In the genomic region with DNA sequence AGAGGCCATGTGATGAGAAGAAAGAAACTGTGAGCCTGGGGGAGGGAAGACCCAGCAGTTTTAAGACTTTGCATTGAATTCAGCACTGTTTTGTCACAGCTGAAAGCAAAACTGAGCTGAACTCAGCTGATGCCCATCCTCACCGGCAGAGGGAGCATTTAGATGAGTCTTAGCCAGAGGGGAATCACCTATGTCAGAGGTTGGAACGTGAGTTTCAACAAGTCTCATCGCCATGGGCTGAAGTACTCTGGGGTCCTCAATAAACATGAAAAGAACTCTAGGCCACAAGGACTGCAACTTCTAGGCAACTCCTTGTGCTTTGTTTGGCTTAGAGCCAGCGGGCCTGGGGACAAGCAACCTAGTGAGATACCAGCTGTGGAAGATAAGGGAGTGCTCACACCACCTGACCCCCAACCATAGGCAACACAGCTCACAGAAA, we compare ENCODE assay signal across 8 cellular contexts.
DNase-seq lines count a peak whose midpoint lies in the region; ATAC-seq, FAIRE-seq and TF ChIP-seq lines count a peak whose summit lies in the region.

No MANE protein-coding gene starts in this region.

- H3K4me2 ChIP-seq in A549: no peak overlapping the region

- peaks cover 34% of the 10 kb centered on the region for H3K9me3 Mint-ChIP-seq in mesothelial cell of epicardium

- peak overlapping the region; percentile 28 for H3K27ac Mint-ChIP-seq in mesothelial cell of epicardium

- H3K4me1 Mint-ChIP-seq in mesothelial cell of epicardium: peaks cover 9% of the 10 kb centered on the region

- TF ChIP-seq EP300 in A549 (IDR thresholded peaks at IDR 0.05): no peak

- no peaks in the 10 kb centered on the region for H3K27me3 Mint-ChIP-seq in mesothelial cell of epicardium (ENCODE audit: low read depth)

- TF ChIP-seq CTCF in A549 (IDR thresholded peaks at IDR 0.05): peak; percentile 49
- TF ChIP-seq CTCF in mesothelial cell of epicardium (IDR thresholded peaks at IDR 0.05; ENCODE audit: unreplicated experiment): peak; percentile 80

- TF ChIP-seq RAD21 in A549 (conservative IDR thresholded peaks at IDR 0.05 in 1 of 2, IDR thresholded peaks at IDR 0.05 in 1 of 2): peak; percentile 43 to 64

- no peaks in the 10 kb centered on the region for H3K4me1 ChIP-seq in A549

- FAIRE-seq in A549 (lab: Jason Lieb, UNC) (no peak), GM18507 (lab: Jason Lieb, UNC) (peak; percentile 92)

- POLR2A ChIA-PET in A549 (lab: Yijun Ruan, JAX): no interaction called here

- H3K36me3 Mint-ChIP-seq in mesothelial cell of epicardium: peaks cover 19% of the 10 kb centered on the region

- 10% methylated on average over 3 of the region's 4 CpGs for WGBS in A549 (ENCODE audit: missing lambda C conversion rate)

- no peak overlapping the region for H3K4me3 ChIP-seq in A549

- DNase-seq in A549 (ENCODE audit: low read depth in 1 of 2, low spot score in 1 of 2): peak in 1 of 2 experiments; percentile 44
- DNase-seq in GM18507 (ENCODE audit: extremely low spot score, insufficient read length, low read depth): peak; percentile 15
- peak; percentile 52 for DNase-seq in NCI-H2029 (lab: John Stamatoyannopoulos, UW)
- DNase-seq in activated CD4-positive, CD25-positive, alpha-beta regulatory T cell treated with anti-CD3 and anti-CD28 coated beads, Interleukin-2, amount 50 U/mL, for 72 hours: peak; percentile 48
- DNase-seq in dermis microvascular lymphatic vessel endothelial cell (ENCODE audit: low read depth in 2 of 2): peak; percentile 48 to 62
- no peak for DNase-seq in mesothelial cell of epicardium (ENCODE audit: low spot score in 2 of 2, unreplicated experiment in 2 of 2)
- DNase-seq in stimulated activated CD8-positive, alpha-beta memory T cell treated with anti-CD3 and anti-CD28 coated beads, Interleukin-7, amount 100 ng/mL, for 24 hours (ENCODE audit: low read depth): peak; percentile 29

- ATAC-seq in A549 (peak; percentile 81 to 88), HG02884 (IDR thresholded peaks at IDR 0.05; ENCODE audit: unreplicated experiment) (peak; percentile 97)

- no peak overlapping the region for H3K4me3 Mint-ChIP-seq in mesothelial cell of epicardium

- TF ChIP-seq POLR2A in A549 (IDR thresholded peaks at IDR 0.05; ENCODE audit: low read length): no peak

- no peak overlapping the region for H3K27ac ChIP-seq in A549

- CTCF ChIA-PET in A549 (lab: Yijun Ruan, JAX): interaction anchor here (0.5 to 3.1 kb wide), 11 partner anchors 9 to 1560 kb away, joined by 3 to 11 read pairs (median 4); no protein-coding TSS in a partner anchor

- no peaks in the 10 kb centered on the region for H3K9me3 ChIP-seq in A549

TF ChIP-seq in A549, 52 proteins besides CTCF, POLR2A, EP300 and RAD21:
- TF ChIP-seq SMC3 (IDR thresholded peaks at IDR 0.05): peak; percentile 59
- TF ChIP-seq RFX5 (IDR thresholded peaks at IDR 0.05): no peak

Comparison
In these comparisons a context has a peak if more than half of its experiments do, and no peak if none do; other contexts are left out.
1. DNase-seq: peak in GM18507 (single experiment), NCI-H2029 (single experiment), activated CD4-positive, CD25-positive, alpha-beta regulatory T cell treated with anti-CD3 and anti-CD28 coated beads, Interleukin-2, amount 50 U/mL, for 72 hours (single experiment), dermis microvascular lymphatic vessel endothelial cell (2 of 2) and stimulated activated CD8-positive, alpha-beta memory T cell treated with anti-CD3 and anti-CD28 coated beads, Interleukin-7, amount 100 ng/mL, for 24 hours (single experiment); none in mesothelial cell of epicardium (0 of 2).